Comparison of ENCODE assay signal across 8 cellular contexts in the genomic region with DNA sequence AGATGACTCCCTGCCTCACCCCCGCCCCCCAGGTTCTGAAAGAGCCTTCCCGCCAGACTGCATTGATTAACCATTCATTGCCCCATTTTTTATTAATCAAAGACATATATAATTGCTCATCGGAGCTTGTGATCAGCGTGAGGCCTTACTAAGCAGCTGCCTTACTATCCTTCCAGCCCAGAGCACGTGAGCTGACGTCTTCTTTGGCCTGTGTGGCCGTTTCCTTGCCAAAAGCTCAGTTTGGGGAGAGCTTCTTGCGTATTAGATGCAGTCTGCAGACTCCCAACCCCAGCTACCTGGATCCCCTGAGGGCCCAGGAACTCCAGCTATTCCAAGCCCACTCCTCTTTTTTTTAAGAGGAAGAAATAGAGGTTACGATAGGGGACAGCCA. TPM values are rescaled to one million over a fixed set of nuclear protein-coding genes. Genes with fewer than 3 reads are reported as not detected.
A peak's percentile ranks its signal among the peaks of the same experiment; 100 is the strongest.
DNase-seq lines count a peak whose midpoint lies in the region; ATAC-seq and TF ChIP-seq lines count a peak whose summit lies in the region.

No MANE protein-coding gene starts in this region.

- H3K27me3 Mint-ChIP-seq in T-helper 17 cell, result no peaks in the 10 kb centered on the region

- peaks cover 23% of the 10 kb centered on the region for H3K4me1 ChIP-seq in ovary (ENCODE audit: insufficient read depth)

- ATAC-seq in T-helper 17 cell, result no peak

- DNase-seq in T-helper 17 cell (no peak), fibroblast of villous mesenchyme (ENCODE audit: low read depth) (peak; percentile 60), ovary (peak; percentile 81 to 90 (median 85)), H4 (ENCODE audit: low spot score) (no peak), dermis blood vessel endothelial cell (no peak), KG1 (lab: John Stamatoyannopoulos, UW) (no peak), NCI-H2171 (lab: John Stamatoyannopoulos, UW) (no peak)

- H3K4me3 ChIP-seq in fibroblast of villous mesenchyme (ENCODE audit: low read depth, low read length) (no peak overlapping the region), ovary (no peak overlapping the region)

- no peak for TF ChIP-seq EP300 in ovary (IDR thresholded peaks at IDR 0.05)

- intact Hi-C loops in ovary (cut with DNase I), result loop anchor here in 2 of 4 donors (5.0 to 10.0 kb wide), 2 partner anchors 93 to 1150 kb away; a partner anchor contains a TSS

- H3K36me3 Mint-ChIP-seq in T-helper 17 cell (ENCODE audit: low read depth), result no peaks in the 10 kb centered on the region

- WGBS in ovary, 3 donors, result 14 to 27% (median 24%) methylated on average over 9 of the region's 9 CpGs

- TF ChIP-seq POLR2A in ovary (IDR thresholded peaks at IDR 0.05), result peak; percentile 69

- peak overlapping the region; percentile 15; the same call in 1 of the 2 replicates for H3K27ac ChIP-seq in C4-2B
- peak overlapping the region; percentile 93 to 98 for H3K27ac ChIP-seq in ovary

- TF ChIP-seq CTCF in C4-2B (conservative IDR thresholded peaks at IDR 0.05), result no peak
- TF ChIP-seq CTCF in fibroblast of villous mesenchyme (IDR thresholded peaks at IDR 0.05; ENCODE audit: insufficient read depth, low read depth, low read length), result no peak
- no peak for TF ChIP-seq CTCF in ovary (IDR thresholded peaks at IDR 0.05)

- peak overlapping the region; percentile 93 for H3K4me3 Mint-ChIP-seq in T-helper 17 cell

- H3K9me3 ChIP-seq in T-helper 17 cell (ENCODE audit: control insufficient read depth, low read length, poor library complexity, severe bottlenecking) (no peaks in the 10 kb centered on the region), ovary (no peaks in the 10 kb centered on the region)

- H3K4me1 Mint-ChIP-seq in T-helper 17 cell, result peaks cover 37% of the 10 kb centered on the region

- H3K27ac Mint-ChIP-seq in T-helper 17 cell, result peak overlapping the region; percentile 89

- no peaks in the 10 kb centered on the region for H3K27me3 ChIP-seq in ovary

- H3K36me3 ChIP-seq in ovary, result no peaks in the 10 kb centered on the region

RNA-seq across cellular contexts. Expression of a gene that starts 0.8 kb away (rescaled TPM):
- 10 to 100 TPM; 12.1 to 13.8 TPM for total RNA-seq in T-helper 17 cell
- total RNA-seq in fibroblast of villous mesenchyme, result 16.4 and 26.3 TPM in 2 replicates
- total RNA-seq in ovary, result 10 to 100 TPM; 17.0 to 47.2 (median 36.3) TPM
- polyA plus RNA-seq in ovary, result 10 to 100 TPM; 21.2 to 69.3 TPM
- 20.4 and 21.3 TPM in 2 replicates for total RNA-seq in H4 (2014; rRNA removed; shearing (Covaris generic))
- 57.7 and 101 TPM in 2 replicates for total RNA-seq in dermis blood vessel endothelial cell

RNA-seq across cellular contexts. Expression of a gene that starts 32.6 kb away (rescaled TPM):
- under 1 TPM in 1 of 2 donors, not detected in 1; 0.23 TPM for total RNA-seq in T-helper 17 cell
- total RNA-seq in fibroblast of villous mesenchyme, result not detected in 2 replicates
- 1 to 10 TPM in 2 of 7 donors, under 1 TPM in 5; 0.23 to 2.0 (median 0.83) TPM for total RNA-seq in ovary
- polyA plus RNA-seq in ovary, result under 1 TPM in 1 of 2 donors, not detected in 1; 0.53 TPM
- total RNA-seq in H4 (2014; rRNA removed; shearing (Covaris generic)), result 0.64 and 0.89 TPM in 2 replicates
- total RNA-seq in dermis blood vessel endothelial cell, result 0.14 and 0.51 TPM in 2 replicates

RNA-seq across cellular contexts. Expression of a gene that starts 37.2 kb away (rescaled TPM):
- total RNA-seq in T-helper 17 cell (under 1 TPM; 0.55 to 0.92 TPM), fibroblast of villous mesenchyme (not detected in 2 replicates), ovary (not detected), dermis blood vessel endothelial cell (0.19 TPM in 1 of 2 replicates, not detected in the other)
- under 1 TPM in 1 of 2 donors, not detected in 1; 0.15 TPM for polyA plus RNA-seq in ovary
- total RNA-seq in H4 (2014; rRNA removed; shearing (Covaris generic)), result not detected in 2 replicates

RNA-seq across cellular contexts. Expression of a gene that starts 46.7 kb away (rescaled TPM):
- total RNA-seq in T-helper 17 cell (not detected), fibroblast of villous mesenchyme (not detected in 2 replicates), ovary (not detected), dermis blood vessel endothelial cell (not detected in 2 replicates)
- polyA plus RNA-seq in ovary, result not detected
- total RNA-seq in H4 (2014; rRNA removed; shearing (Covaris generic)), result not detected in 2 replicates

Comparison
In these comparisons a context has a peak if more than half of its experiments do, and no peak if none do; other contexts are left out.
1. DNase-seq: peak in fibroblast of villous mesenchyme (single experiment) and ovary (5 of 5); none in T-helper 17 cell (0 of 3), H4 (single experiment), dermis blood vessel endothelial cell (single experiment), KG1 (single experiment) and NCI-H2171 (single experiment).